8 cellular contexts compared by ENCODE assay signal in genomic region chr6:28349892-28350737, GRCh38. TPM values are rescaled to one million over a fixed set of nuclear protein-coding genes. Genes with fewer than 3 reads are reported as not detected.
A peak's percentile ranks its signal among the peaks of the same experiment; 100 is the strongest.
DNase-seq lines count a peak whose midpoint lies in the region; ATAC-seq and TF ChIP-seq lines count a peak whose summit lies in the region.

ZKSCAN3 (plus strand) TSS chr6:28349947; CDS start chr6:28359587, 9,640 bp downstream.

- peak within 1 kb of the TSS; percentile 93 to 99 (median 98) for H3K27ac Mint-ChIP-seq in CD4-positive, CD25-positive, alpha-beta regulatory T cell
- H3K27ac Mint-ChIP-seq in activated CD8-positive, alpha-beta T cell treated with anti-CD3 and anti-CD28 coated beads for 36 hours, result peak within 1 kb of the TSS; percentile 95

- POLR2A ChIA-PET in activated CD8-positive, alpha-beta T cell treated with anti-CD3 and anti-CD28 coated beads for 36 hours (lab: Charles Lee), result interaction anchor here (1.2 to 1.5 kb wide), 2 partner anchors 15 to 209 kb away, joined by 5 read pairs; partner anchors contain the start of genes ZKSCAN8 and ZSCAN31

- peak within 1 kb of the TSS; percentile 96 for H3K4me3 ChIP-seq in CD4-positive, CD25-positive, alpha-beta regulatory T cell (ENCODE audit: low read depth, low read length)
- H3K4me3 ChIP-seq in lung, result peak within 1 kb of the TSS; percentile 95

- 1 to 2% methylated on average over 30 of the region's 30 CpGs for WGBS in lung, 2 donors

- peaks cover 31% of the 10 kb centered on the region for H3K27me3 Mint-ChIP-seq in CD4-positive, CD25-positive, alpha-beta regulatory T cell
- H3K27me3 Mint-ChIP-seq in activated CD8-positive, alpha-beta T cell treated with anti-CD3 and anti-CD28 coated beads for 36 hours, result peaks cover 7% of the 10 kb centered on the region

- peaks cover 0 to 1% (median 0%) of the 10 kb centered on the region in 7 donors for H3K9me3 Mint-ChIP-seq in CD4-positive, CD25-positive, alpha-beta regulatory T cell
- H3K9me3 Mint-ChIP-seq in activated CD8-positive, alpha-beta T cell treated with anti-CD3 and anti-CD28 coated beads for 36 hours, result no peaks in the 10 kb centered on the region

- peak; percentile 99 for ATAC-seq in CD4-positive, CD25-positive, alpha-beta regulatory T cell (ENCODE audit: low read depth in 2 of 2)
- ATAC-seq in GM19324 (IDR thresholded peaks at IDR 0.05; ENCODE audit: low FRiP score, unreplicated experiment), result peak; percentile 95
- peak; percentile 79 for ATAC-seq in HG03457 (IDR thresholded peaks at IDR 0.05; ENCODE audit: unreplicated experiment)
- peak; percentile 100 for ATAC-seq in activated CD8-positive, alpha-beta T cell treated with anti-CD3 and anti-CD28 coated beads for 36 hours
- ATAC-seq in lung (ENCODE audit: insufficient read depth, low FRiP score), result peak; percentile 95

- H3K27me3 ChIP-seq in CD4-positive, CD25-positive, alpha-beta regulatory T cell (ENCODE audit: control insufficient read depth, insufficient read depth, low read length), result peaks cover 24% of the 10 kb centered on the region
- no peaks in the 10 kb centered on the region for H3K27me3 ChIP-seq in lung (ENCODE audit: control insufficient read depth, insufficient read depth)

- H3K36me3 ChIP-seq in CD4-positive, CD25-positive, alpha-beta regulatory T cell (ENCODE audit: control insufficient read depth, insufficient read depth, low read length), result no peaks in the 10 kb centered on the region
- no peaks in the 10 kb centered on the region for H3K36me3 ChIP-seq in lung (ENCODE audit: control insufficient read depth in 2 of 2, insufficient read depth in 2 of 2, low read length in 2 of 2)

- intact Hi-C loops in activated CD8-positive, alpha-beta T cell treated with anti-CD3 and anti-CD28 coated beads for 36 hours (cut with micrococcal nuclease), result loop anchor here (10.0 kb wide), 2 partner anchors 85 to 445 kb away; partner anchors contain the start of gene ZSCAN26

- peaks cover 16 to 52% (median 26%) of the 10 kb centered on the region in 4 donors for H3K4me1 Mint-ChIP-seq in CD4-positive, CD25-positive, alpha-beta regulatory T cell
- H3K4me1 Mint-ChIP-seq in activated CD8-positive, alpha-beta T cell treated with anti-CD3 and anti-CD28 coated beads for 36 hours (ENCODE audit: low read depth), result peaks cover 21% of the 10 kb centered on the region

- H3K36me3 Mint-ChIP-seq in CD4-positive, CD25-positive, alpha-beta regulatory T cell, result peaks cover 5% of the 10 kb centered on the region
- H3K36me3 Mint-ChIP-seq in activated CD8-positive, alpha-beta T cell treated with anti-CD3 and anti-CD28 coated beads for 36 hours (ENCODE audit: low read depth), result no peaks in the 10 kb centered on the region

- DNase-seq in CD4-positive, CD25-positive, alpha-beta regulatory T cell, result peak; percentile 68 to 94 (median 81)
- DNase-seq in NCI-H82 treated with DMSO at 0.1 percent for 48 hours (lab: John Stamatoyannopoulos, UW; ENCODE audit: unreplicated experiment), result peak; percentile 69
- peak; percentile 96 for DNase-seq in activated CD8-positive, alpha-beta T cell treated with anti-CD3 and anti-CD28 coated beads for 36 hours
- DNase-seq in effector CD4-positive, alpha-beta T cell, result peak; percentile 67
- peak; percentile 90 for DNase-seq in lung (ENCODE audit: low spot score)
- peak; percentile 74 to 80 (median 77) for DNase-seq in stimulated activated CD4-positive, alpha-beta T cell treated with anti-CD3 and anti-CD28 coated beads, TNF-alpha, amount 100 ng/mL, for 48 hours (ENCODE audit: low read depth in 3 of 3)

- peak within 1 kb of the TSS; percentile 55 for H3K27ac ChIP-seq in CD4-positive, CD25-positive, alpha-beta regulatory T cell (ENCODE audit: insufficient read depth, low read length, poor library complexity, severe bottlenecking)
- peak within 1 kb of the TSS; percentile 47 to 96 for H3K27ac ChIP-seq in lung (ENCODE audit: low read depth in 1 of 2, low read length in 1 of 2)

- TF ChIP-seq CTCF in activated CD8-positive, alpha-beta T cell treated with anti-CD3 and anti-CD28 coated beads for 36 hours (IDR thresholded peaks at IDR 0.05), result no peak
- no peak for TF ChIP-seq CTCF in lung (IDR thresholded peaks at IDR 0.05; ENCODE audit: control extremely low read depth, extremely low read depth)

- no peaks in the 10 kb centered on the region for H3K9me3 ChIP-seq in CD4-positive, CD25-positive, alpha-beta regulatory T cell (ENCODE audit: control insufficient read depth in 2 of 2, low read length in 2 of 2)
- no peaks in the 10 kb centered on the region for H3K9me3 ChIP-seq in lung (ENCODE audit: control insufficient read depth in 2 of 2, insufficient read depth in 1 of 2, low read length in 1 of 2)

- H3K4me1 ChIP-seq in CD4-positive, CD25-positive, alpha-beta regulatory T cell (ENCODE audit: control insufficient read depth, insufficient read depth, low read length, poor library complexity, severe bottlenecking), result peaks cover 16% of the 10 kb centered on the region
- peaks cover 6 to 9% of the 10 kb centered on the region in 2 donors for H3K4me1 ChIP-seq in lung (ENCODE audit: control insufficient read depth in 2 of 2, insufficient read depth in 2 of 2, low read length in 2 of 2)

- H3K4me3 Mint-ChIP-seq in CD4-positive, CD25-positive, alpha-beta regulatory T cell, result peak within 1 kb of the TSS; percentile 97 to 100 (median 98)
- peak within 1 kb of the TSS; percentile 98 for H3K4me3 Mint-ChIP-seq in activated CD8-positive, alpha-beta T cell treated with anti-CD3 and anti-CD28 coated beads for 36 hours

- CTCF ChIA-PET in activated CD8-positive, alpha-beta T cell treated with anti-CD3 and anti-CD28 coated beads for 36 hours (lab: Charles Lee), result no interaction called here

RNA-seq across cellular contexts. Expression of gene ZKSCAN3, which starts in this region (rescaled TPM):
- total RNA-seq in CD4-positive, CD25-positive, alpha-beta regulatory T cell, result 2.3 TPM
- polyA plus RNA-seq in CD4-positive, CD25-positive, alpha-beta regulatory T cell, result 1 to 10 TPM; 1.5 to 3.6 (median 3.1) TPM
- 1 to 10 TPM; 2.3 to 3.0 TPM for total RNA-seq in activated CD8-positive, alpha-beta T cell treated with anti-CD3 and anti-CD28 coated beads for 36 hours
- total RNA-seq in lung, result 10 to 100 TPM in 1 of 2 donors, 1 to 10 TPM in 1; 4.5 to 13.2 TPM
- 1 to 10 TPM; 1.1 to 1.7 TPM for polyA plus RNA-seq in lung

Comparison
In these comparisons a context has a peak if more than half of its experiments do, and no peak if none do; other contexts are left out.
1. Peak in every context shown above with its lines: DNase-seq, ATAC-seq, H3K4me3 ChIP-seq and H3K27ac ChIP-seq.